Comparison of ENCODE assay signal across 10 cellular contexts in the genomic region with DNA sequence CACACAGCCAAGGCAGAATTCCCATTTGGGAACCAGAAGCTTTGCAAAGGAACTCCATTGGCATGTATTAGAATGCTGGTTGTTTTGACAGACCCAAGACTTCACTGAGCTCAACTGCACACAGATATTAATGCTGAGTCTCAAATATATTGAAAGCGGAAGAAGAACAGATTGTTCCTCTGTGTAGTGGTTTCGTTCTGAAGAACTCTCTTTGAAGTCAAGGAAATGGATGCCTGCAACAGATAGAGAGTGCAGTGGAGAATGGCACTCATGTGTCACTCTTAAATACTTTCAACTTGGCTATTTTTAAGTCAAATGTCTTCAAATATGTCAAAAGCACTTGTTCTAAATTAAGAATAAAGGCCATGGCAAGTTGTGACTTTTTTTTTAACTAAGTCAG.
A peak's percentile ranks its signal among the peaks of the same experiment; 100 is the strongest.
DNase-seq lines count a peak whose midpoint lies in the region; ATAC-seq and TF ChIP-seq lines count a peak whose summit lies in the region.
"Had no signal": no experiment of that assay in that cellular context is flagged by ENCODE, and none has a peak within 500 bp of the region (broad histone marks: within the 10 kb centered on the region; RNA-seq: fewer than 3 reads in every experiment).

No MANE protein-coding gene starts in this region.

- DNase-seq in Ammon's horn (ENCODE audit: low spot score), result peak; percentile 19
- DNase-seq in SIG-M5 (lab: John Stamatoyannopoulos, UW), result peak; percentile 46
- no peak for DNase-seq in testis
- no peak for DNase-seq in HAP-1 (ENCODE audit: low spot score in 2 of 2)
- DNase-seq in SHP77 (lab: John Stamatoyannopoulos, UW), result no peak
- no peak for DNase-seq in cerebellar cortex (ENCODE audit: low spot score)
- DNase-seq: IMR-90, left lung had no signal

- in situ Hi-C loops in HAP-1 (cut with MboI; ENCODE audit: low sequenced_read_pairs), result no loop called here

- 73 to 83% methylated on average over 2 of the region's 2 CpGs for WGBS in testis, 2 donors

- H3K4me3 ChIP-seq in testis, result no peak overlapping the region
- no peak overlapping the region for H3K4me3 ChIP-seq in HAP-1
- H3K4me3 ChIP-seq: left lung had no signal

- no peaks in the 10 kb centered on the region for H3K4me1 ChIP-seq in testis
- no peaks in the 10 kb centered on the region for H3K4me1 ChIP-seq in HAP-1
- H3K4me1 ChIP-seq: left lung had no signal

- H3K27me3 ChIP-seq in testis, result no peaks in the 10 kb centered on the region
- H3K27me3 ChIP-seq in HAP-1 (ENCODE audit: low read depth), result no peaks in the 10 kb centered on the region
- H3K27me3 ChIP-seq: left lung had no signal

- H3K9me3 ChIP-seq in testis (no peaks in the 10 kb centered on the region), HAP-1 (no peaks in the 10 kb centered on the region)

- ATAC-seq in GM18907 (IDR thresholded peaks at IDR 0.05; ENCODE audit: unreplicated experiment) (peak; percentile 71), HG02970 (IDR thresholded peaks at IDR 0.05; ENCODE audit: low FRiP score, unreplicated experiment) (peak; percentile 87)
- ATAC-seq: left lung had no signal

- H3K36me3 ChIP-seq in testis (ENCODE audit: low read depth, missing control alignments) (no peaks in the 10 kb centered on the region), HAP-1 (replicated peaks) (no peaks in the 10 kb centered on the region)
- H3K36me3 ChIP-seq: left lung had no signal

- TF ChIP-seq POLR2A in testis (IDR thresholded peaks at IDR 0.05), result no peak

- H3K27ac ChIP-seq in testis, result no peak overlapping the region
- H3K27ac ChIP-seq: left lung had no signal

- intact Hi-C loops in testis (cut with DNase I; ENCODE audit: low total_unique reads), result no loop called here

- TF ChIP-seq CTCF in testis (IDR thresholded peaks at IDR 0.05), result no peak

Comparison
In these comparisons a context has a peak if more than half of its experiments do, and no peak if none do; other contexts are left out.
1. DNase-seq: peak in Ammon's horn (single experiment) and SIG-M5 (single experiment); none in testis (single experiment), HAP-1 (0 of 2), SHP77 (0 of 2) and cerebellar cortex (single experiment).